Comparison of ENCODE assay signal across 2 cellular contexts in the genomic region with DNA sequence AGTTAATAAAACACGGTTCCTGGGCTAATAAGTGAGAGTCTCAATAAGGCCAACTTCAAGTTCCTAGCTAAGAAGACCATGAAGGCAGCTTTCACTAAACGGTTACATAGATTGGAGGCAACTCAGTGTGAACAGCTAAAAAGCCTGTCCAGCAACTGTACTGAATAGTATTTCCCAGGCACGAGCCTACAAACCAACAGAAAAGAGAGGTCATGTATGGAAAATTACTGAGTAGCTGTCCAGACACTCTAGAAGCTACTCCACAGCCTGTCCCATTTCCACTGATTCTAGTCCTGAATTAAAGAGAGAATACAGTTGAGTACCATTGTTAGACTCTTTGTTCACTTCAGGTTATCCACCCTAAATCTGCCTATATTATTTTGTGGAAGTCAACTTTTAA.
A peak's percentile ranks its signal among the peaks of the same experiment; 100 is the strongest.
TF ChIP-seq lines count a peak whose summit lies in the region.

No MANE protein-coding gene starts in this region.

TF ChIP-seq in HEK293, 187 proteins besides CTCF, POLR2A, EP300 and RAD21:
- TF ChIP-seq, protein P1, sequence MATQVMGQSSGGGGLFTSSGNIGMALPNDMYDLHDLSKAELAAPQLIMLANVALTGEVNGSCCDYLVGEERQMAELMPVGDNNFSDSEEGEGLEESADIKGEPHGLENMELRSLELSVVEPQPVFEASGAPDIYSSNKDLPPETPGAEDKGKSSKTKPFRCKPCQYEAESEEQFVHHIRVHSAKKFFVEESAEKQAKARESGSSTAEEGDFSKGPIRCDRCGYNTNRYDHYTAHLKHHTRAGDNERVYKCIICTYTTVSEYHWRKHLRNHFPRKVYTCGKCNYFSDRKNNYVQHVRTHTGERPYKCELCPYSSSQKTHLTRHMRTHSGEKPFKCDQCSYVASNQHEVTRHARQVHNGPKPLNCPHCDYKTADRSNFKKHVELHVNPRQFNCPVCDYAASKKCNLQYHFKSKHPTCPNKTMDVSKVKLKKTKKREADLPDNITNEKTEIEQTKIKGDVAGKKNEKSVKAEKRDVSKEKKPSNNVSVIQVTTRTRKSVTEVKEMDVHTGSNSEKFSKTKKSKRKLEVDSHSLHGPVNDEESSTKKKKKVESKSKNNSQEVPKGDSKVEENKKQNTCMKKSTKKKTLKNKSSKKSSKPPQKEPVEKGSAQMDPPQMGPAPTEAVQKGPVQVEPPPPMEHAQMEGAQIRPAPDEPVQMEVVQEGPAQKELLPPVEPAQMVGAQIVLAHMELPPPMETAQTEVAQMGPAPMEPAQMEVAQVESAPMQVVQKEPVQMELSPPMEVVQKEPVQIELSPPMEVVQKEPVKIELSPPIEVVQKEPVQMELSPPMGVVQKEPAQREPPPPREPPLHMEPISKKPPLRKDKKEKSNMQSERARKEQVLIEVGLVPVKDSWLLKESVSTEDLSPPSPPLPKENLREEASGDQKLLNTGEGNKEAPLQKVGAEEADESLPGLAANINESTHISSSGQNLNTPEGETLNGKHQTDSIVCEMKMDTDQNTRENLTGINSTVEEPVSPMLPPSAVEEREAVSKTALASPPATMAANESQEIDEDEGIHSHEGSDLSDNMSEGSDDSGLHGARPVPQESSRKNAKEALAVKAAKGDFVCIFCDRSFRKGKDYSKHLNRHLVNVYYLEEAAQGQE (tag by site-specific recombination; IDR thresholded peaks at IDR 0.05): peak; percentile 51; the same call in 1 of the 2 replicates
- TF ChIP-seq ZNF837 (tag by site-specific recombination; IDR thresholded peaks at IDR 0.05) (no peak), ZNF114 (tag by site-specific recombination; IDR thresholded peaks at IDR 0.05) (no peak), GLI2 (tag by site-specific recombination; IDR thresholded peaks at IDR 0.05; ENCODE audit: borderline replicate concordance, low read depth) (no peak), ZNF843 (tag by site-specific recombination; IDR thresholded peaks at IDR 0.05) (no peak), KLF9 (tag by site-specific recombination; IDR thresholded peaks at IDR 0.05; ENCODE audit: low read depth) (no peak), FEZF1 (tag by site-specific recombination; IDR thresholded peaks at IDR 0.05) (no peak), ZNF629 (tag by site-specific recombination; IDR thresholded peaks at IDR 0.05) (no peak)

TF ChIP-seq in endothelial cell of umbilical vein, 7 proteins besides CTCF, POLR2A, EP300 and RAD21:
- no peak for TF ChIP-seq POLR2AphosphoS5 (IDR thresholded peaks at IDR 0.05; ENCODE audit: insufficient read depth, low read depth, low read length)
- TF ChIP-seq EZH2 (IDR thresholded peaks at IDR 0.05; ENCODE audit: borderline replicate concordance, low read depth, low read length, severe bottlenecking): no peak
- TF ChIP-seq, protein P2, sequence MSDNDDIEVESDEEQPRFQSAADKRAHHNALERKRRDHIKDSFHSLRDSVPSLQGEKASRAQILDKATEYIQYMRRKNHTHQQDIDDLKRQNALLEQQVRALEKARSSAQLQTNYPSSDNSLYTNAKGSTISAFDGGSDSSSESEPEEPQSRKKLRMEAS (IDR thresholded peaks at IDR 0.05; ENCODE audit: insufficient read depth, insufficient read length): no peak
- TF ChIP-seq MYC (IDR thresholded peaks at IDR 0.05; ENCODE audit: low read depth, low read length): no peak
- TF ChIP-seq FOS (IDR thresholded peaks at IDR 0.05; ENCODE audit: borderline replicate concordance, insufficient read depth, low read length): no peak
- TF ChIP-seq GATA2 (IDR thresholded peaks at IDR 0.05; ENCODE audit: insufficient read depth, insufficient read length, low read depth, low read length): no peak
- no peak for TF ChIP-seq JUN (IDR thresholded peaks at IDR 0.05; ENCODE audit: borderline replicate concordance, insufficient read depth, insufficient read length, low read depth)
